2 cellular contexts compared by ENCODE assay signal in genomic region chrX:72270316-72270866, GRCh38.
TF ChIP-seq lines count a peak whose summit lies in the region.

No MANE protein-coding gene starts in this region.

TF ChIP-seq in IMR-90, 13 proteins besides CTCF, POLR2A, EP300 and RAD21:
- TF ChIP-seq FOS (IDR thresholded peaks at IDR 0.05; ENCODE audit: low read depth, low read length) = no peak
- no peak for TF ChIP-seq SMC3 (IDR thresholded peaks at IDR 0.05; ENCODE audit: low read depth, low read length)
- TF ChIP-seq MAFK (IDR thresholded peaks at IDR 0.05; ENCODE audit: low read depth, low read length) = no peak
- no peak for TF ChIP-seq BHLHE40 (IDR thresholded peaks at IDR 0.05; ENCODE audit: low read depth, low read length)
- TF ChIP-seq RCOR1 (IDR thresholded peaks at IDR 0.05; ENCODE audit: insufficient replicate concordance, low read length) = no peak
- TF ChIP-seq CHD1 (IDR thresholded peaks at IDR 0.05; ENCODE audit: low read depth, low read length) = no peak
- no peak for TF ChIP-seq MXI1 (IDR thresholded peaks at IDR 0.05; ENCODE audit: borderline replicate concordance, low read depth, low read length)
- TF ChIP-seq NFE2L2 (IDR thresholded peaks at IDR 0.05; ENCODE audit: low read depth, low read length) = no peak
- TF ChIP-seq, protein P1, sequence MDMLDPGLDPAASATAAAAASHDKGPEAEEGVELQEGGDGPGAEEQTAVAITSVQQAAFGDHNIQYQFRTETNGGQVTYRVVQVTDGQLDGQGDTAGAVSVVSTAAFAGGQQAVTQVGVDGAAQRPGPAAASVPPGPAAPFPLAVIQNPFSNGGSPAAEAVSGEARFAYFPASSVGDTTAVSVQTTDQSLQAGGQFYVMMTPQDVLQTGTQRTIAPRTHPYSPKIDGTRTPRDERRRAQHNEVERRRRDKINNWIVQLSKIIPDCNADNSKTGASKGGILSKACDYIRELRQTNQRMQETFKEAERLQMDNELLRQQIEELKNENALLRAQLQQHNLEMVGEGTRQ (IDR thresholded peaks at IDR 0.05; ENCODE audit: low read depth, low read length) = no peak
- no peak for TF ChIP-seq ELK1 (IDR thresholded peaks at IDR 0.05; ENCODE audit: borderline replicate concordance, low read depth, low read length)
- TF ChIP-seq RFX5 (IDR thresholded peaks at IDR 0.05; ENCODE audit: low read depth, low read length) = no peak
- no peak for TF ChIP-seq MAZ (IDR thresholded peaks at IDR 0.05; ENCODE audit: borderline replicate concordance, low read depth, low read length)
- TF ChIP-seq CEBPB (IDR thresholded peaks at IDR 0.05; ENCODE audit: low read depth, low read length) = no peak

TF ChIP-seq in WTC11, 78 proteins besides CTCF, POLR2A, EP300 and RAD21:
- TF ChIP-seq ATF1 (CRISPR knock-in tag; IDR thresholded peaks at IDR 0.05) = no peak
- TF ChIP-seq FOXK1 (CRISPR knock-in tag; IDR thresholded peaks at IDR 0.05) = no peak
- no peak for TF ChIP-seq ARID4B (CRISPR knock-in tag; IDR thresholded peaks at IDR 0.05; ENCODE audit: borderline replicate concordance)
- TF ChIP-seq, protein P2, sequence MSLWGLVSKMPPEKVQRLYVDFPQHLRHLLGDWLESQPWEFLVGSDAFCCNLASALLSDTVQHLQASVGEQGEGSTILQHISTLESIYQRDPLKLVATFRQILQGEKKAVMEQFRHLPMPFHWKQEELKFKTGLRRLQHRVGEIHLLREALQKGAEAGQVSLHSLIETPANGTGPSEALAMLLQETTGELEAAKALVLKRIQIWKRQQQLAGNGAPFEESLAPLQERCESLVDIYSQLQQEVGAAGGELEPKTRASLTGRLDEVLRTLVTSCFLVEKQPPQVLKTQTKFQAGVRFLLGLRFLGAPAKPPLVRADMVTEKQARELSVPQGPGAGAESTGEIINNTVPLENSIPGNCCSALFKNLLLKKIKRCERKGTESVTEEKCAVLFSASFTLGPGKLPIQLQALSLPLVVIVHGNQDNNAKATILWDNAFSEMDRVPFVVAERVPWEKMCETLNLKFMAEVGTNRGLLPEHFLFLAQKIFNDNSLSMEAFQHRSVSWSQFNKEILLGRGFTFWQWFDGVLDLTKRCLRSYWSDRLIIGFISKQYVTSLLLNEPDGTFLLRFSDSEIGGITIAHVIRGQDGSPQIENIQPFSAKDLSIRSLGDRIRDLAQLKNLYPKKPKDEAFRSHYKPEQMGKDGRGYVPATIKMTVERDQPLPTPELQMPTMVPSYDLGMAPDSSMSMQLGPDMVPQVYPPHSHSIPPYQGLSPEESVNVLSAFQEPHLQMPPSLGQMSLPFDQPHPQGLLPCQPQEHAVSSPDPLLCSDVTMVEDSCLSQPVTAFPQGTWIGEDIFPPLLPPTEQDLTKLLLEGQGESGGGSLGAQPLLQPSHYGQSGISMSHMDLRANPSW (CRISPR knock-in tag; conservative IDR thresholded peaks at IDR 0.05; ENCODE audit: low read depth) = no peak
- no peak for TF ChIP-seq ZBTB21 (CRISPR knock-in tag; IDR thresholded peaks at IDR 0.05; ENCODE audit: borderline replicate concordance)
- no peak for TF ChIP-seq E2F4 (CRISPR knock-in tag; IDR thresholded peaks at IDR 0.05; ENCODE audit: borderline replicate concordance, low read depth)
TF ChIP-seq in WTC11: peak in this region for 0.
